Comparison of ENCODE assay signal across 14 cellular contexts in genomic region chr9:120336021-120336752, GRCh38.
DNase-seq lines count a peak whose midpoint lies in the region; ATAC-seq and TF ChIP-seq lines count a peak whose summit lies in the region.
"Had no signal": no experiment of that assay in that cellular context is flagged by ENCODE, and none has a peak within 500 bp of the region (broad histone marks: within the 10 kb centered on the region; RNA-seq: fewer than 3 reads in every experiment).

No MANE protein-coding gene starts in this region.

- H3K36me3 Mint-ChIP-seq in activated T-cell treated with anti-CD3 and anti-CD28 coated beads, Interleukin-2, amount 50 U/mL, for 4 hours (ENCODE audit: insufficient read depth) = no peaks in the 10 kb centered on the region
- no peaks in the 10 kb centered on the region for H3K36me3 Mint-ChIP-seq in CD14-positive monocyte

- ATAC-seq in activated T-cell treated with anti-CD3 and anti-CD28 coated beads, Interleukin-2, amount 50 U/mL, for 4 hours = peak; percentile 81 to 86
- ATAC-seq in body of pancreas (no peak), HG02678 (IDR thresholded peaks at IDR 0.05; ENCODE audit: unreplicated experiment) (no peak)
- peak; percentile 93 for ATAC-seq in stimulated activated naive CD8-positive, alpha-beta T cell treated with anti-CD3 and anti-CD28 coated beads, Interleukin-15, Interleukin-2, amounts not matched to agents 100 U/mL and 50 U/mL, for 24 hours

- intact Hi-C loops in body of pancreas (cut with DNase I) = no loop called here
- intact Hi-C loops in CD14-positive monocyte (cut with micrococcal nuclease) = no loop called here
- intact Hi-C loops in sigmoid colon (cut with DNase I) = no loop called here

- H3K4me1 Mint-ChIP-seq in activated T-cell treated with anti-CD3 and anti-CD28 coated beads, Interleukin-2, amount 50 U/mL, for 4 hours (ENCODE audit: low read depth) = peaks cover 2% of the 10 kb centered on the region
- H3K4me1 Mint-ChIP-seq in CD14-positive monocyte = no peaks in the 10 kb centered on the region
- H3K4me1 Mint-ChIP-seq: B cell had no signal

- H3K27me3 ChIP-seq in body of pancreas = no peaks in the 10 kb centered on the region
- H3K27me3 ChIP-seq in sigmoid colon = no peaks in the 10 kb centered on the region

- H3K27me3 Mint-ChIP-seq in activated T-cell treated with anti-CD3 and anti-CD28 coated beads, Interleukin-2, amount 50 U/mL, for 4 hours (ENCODE audit: low read depth) = peaks cover 11% of the 10 kb centered on the region
- H3K27me3 Mint-ChIP-seq in CD14-positive monocyte (ENCODE audit: low read depth in 3 of 3) = peaks cover 2 to 5% (median 2%) of the 10 kb centered on the region in 3 donors

- no peak for TF ChIP-seq EP300 in sigmoid colon (IDR thresholded peaks at IDR 0.05)

- 70 to 80% methylated on average over 6 of the region's 6 CpGs for WGBS in body of pancreas, 2 donors
- WGBS in sigmoid colon, 2 donors = 73 to 81% methylated on average over 6 of the region's 6 CpGs

- H3K9me3 Mint-ChIP-seq in activated T-cell treated with anti-CD3 and anti-CD28 coated beads, Interleukin-2, amount 50 U/mL, for 4 hours = no peaks in the 10 kb centered on the region
- peaks cover 0 to 2% (median 0%) of the 10 kb centered on the region in 7 donors for H3K9me3 Mint-ChIP-seq in CD14-positive monocyte

- H3K27ac ChIP-seq in body of pancreas (no peak overlapping the region), sigmoid colon (no peak overlapping the region)
- H3K27ac ChIP-seq: VCaP had no signal

- TF ChIP-seq CTCF in body of pancreas (IDR thresholded peaks at IDR 0.05) = no peak
- no peak for TF ChIP-seq CTCF in CD14-positive monocyte (IDR thresholded peaks at IDR 0.05)
- no peak for TF ChIP-seq CTCF in sigmoid colon (IDR thresholded peaks at IDR 0.05)

- H3K4me3 ChIP-seq in body of pancreas (no peak overlapping the region), sigmoid colon (no peak overlapping the region)
- H3K4me3 ChIP-seq: K562 had no signal

- no peak for DNase-seq in activated T-cell treated with anti-CD3 and anti-CD28 coated beads, Interleukin-2, amount 50 U/mL, for 4 hours
- DNase-seq in activated T-cell treated with anti-CD3 and anti-CD28 coated beads for 4 hours (no peak), NCI-H1105 (lab: John Stamatoyannopoulos, UW) (peak; percentile 32), body of pancreas (peak in 3 of 4 donors; percentile 7 to 49 (median 39)), CD14-positive monocyte (ENCODE audit: low spot score) (no peak), sigmoid colon (no peak)
- DNase-seq in stimulated activated naive CD8-positive, alpha-beta T cell treated with anti-CD3 and anti-CD28 coated beads, Interleukin-15, Interleukin-2, amounts not matched to agents 100 U/mL and 50 U/mL, for 24 hours = peak; percentile 9
- DNase-seq: DMS79, NCI-H146, posterior cingulate gyrus had no signal

- H3K36me3 ChIP-seq in body of pancreas (replicated peaks in 1 of 2; ENCODE audit: insufficient read depth in 1 of 2, low read depth in 2 of 2) (no peaks in the 10 kb centered on the region), sigmoid colon (no peaks in the 10 kb centered on the region)

- H3K9me3 ChIP-seq in body of pancreas (no peaks in the 10 kb centered on the region), sigmoid colon (no peaks in the 10 kb centered on the region)

- H3K4me1 ChIP-seq in body of pancreas (no peaks in the 10 kb centered on the region), sigmoid colon (no peaks in the 10 kb centered on the region)

- H3K27ac Mint-ChIP-seq in CD14-positive monocyte = no peak overlapping the region
- H3K27ac Mint-ChIP-seq: B cell had no signal

- no peak for TF ChIP-seq POLR2A in body of pancreas (IDR thresholded peaks at IDR 0.05)
- no peak for TF ChIP-seq POLR2A in sigmoid colon (IDR thresholded peaks at IDR 0.05)

- H3K4me3 Mint-ChIP-seq in activated T-cell treated with anti-CD3 and anti-CD28 coated beads, Interleukin-2, amount 50 U/mL, for 4 hours = no peak overlapping the region
- H3K4me3 Mint-ChIP-seq in CD14-positive monocyte = no peak overlapping the region
- H3K4me3 Mint-ChIP-seq: B cell had no signal

Comparison
In these comparisons a context has a peak if more than half of its experiments do, and no peak if none do; other contexts are left out.
1. ATAC-seq: peak in activated T-cell treated with anti-CD3 and anti-CD28 coated beads, Interleukin-2, amount 50 U/mL, for 4 hours (2 of 2) and stimulated activated naive CD8-positive, alpha-beta T cell treated with anti-CD3 and anti-CD28 coated beads, Interleukin-15, Interleukin-2, amounts not matched to agents 100 U/mL and 50 U/mL, for 24 hours (single experiment); none in body of pancreas (single experiment) and HG02678 (single experiment).
2. DNase-seq: peak in NCI-H1105 (single experiment), body of pancreas (3 of 4) and stimulated activated naive CD8-positive, alpha-beta T cell treated with anti-CD3 and anti-CD28 coated beads, Interleukin-15, Interleukin-2, amounts not matched to agents 100 U/mL and 50 U/mL, for 24 hours (single experiment); none in activated T-cell treated with anti-CD3 and anti-CD28 coated beads, Interleukin-2, amount 50 U/mL, for 4 hours (single experiment), activated T-cell treated with anti-CD3 and anti-CD28 coated beads for 4 hours (single experiment), CD14-positive monocyte (single experiment) and sigmoid colon (single experiment).